ENCODE assay signal across 8 cellular contexts in the genomic region with DNA sequence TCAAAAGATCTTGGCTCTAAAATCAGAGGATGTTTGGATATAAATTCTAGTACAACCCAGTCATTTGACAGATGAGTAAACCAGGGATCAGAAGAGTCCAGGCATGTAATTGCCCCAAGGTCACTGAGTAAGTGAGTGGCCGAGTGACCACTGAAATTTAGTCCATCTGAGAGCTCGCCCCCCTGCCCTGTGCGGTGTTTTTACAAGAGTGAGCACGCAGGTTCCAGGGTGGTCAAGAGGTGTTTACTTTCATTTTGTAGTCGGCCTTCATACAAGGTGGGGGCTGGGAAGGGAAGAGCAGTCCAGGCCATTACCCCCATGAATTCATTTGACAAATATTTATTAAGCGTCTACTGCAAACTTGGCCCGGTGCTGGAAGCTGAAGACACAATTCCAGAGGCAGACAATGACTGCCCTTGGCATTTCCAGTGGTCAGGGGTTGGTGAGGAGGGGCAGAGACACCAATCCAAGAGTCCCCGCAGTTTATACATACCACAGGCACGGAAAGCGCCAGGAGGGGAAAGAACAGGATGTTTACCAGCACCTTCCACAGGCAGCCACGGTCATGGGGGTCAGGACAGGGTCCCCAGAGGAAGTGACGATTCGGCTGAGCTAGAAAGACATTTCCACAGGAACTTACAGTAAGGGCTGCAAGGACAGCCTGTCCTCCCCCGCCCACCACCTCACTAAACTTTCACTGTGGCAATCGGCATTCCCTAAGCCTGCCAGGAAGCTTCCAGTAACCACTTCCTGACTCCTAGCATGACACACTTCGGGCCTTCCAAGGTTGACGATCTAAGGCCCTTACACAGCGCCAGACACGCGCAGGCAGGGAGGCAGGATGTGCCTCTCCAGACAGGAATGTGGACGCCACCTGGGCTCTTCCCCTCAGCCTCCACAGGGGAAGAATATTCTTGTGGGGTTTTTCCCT. TPM values are rescaled to one million over a fixed set of nuclear protein-coding genes. Genes with fewer than 3 reads are reported as not detected.
A peak's percentile ranks its signal among the peaks of the same experiment; 100 is the strongest.
DNase-seq lines count a peak whose midpoint lies in the region; ATAC-seq and TF ChIP-seq lines count a peak whose summit lies in the region.

No MANE protein-coding gene starts in this region.

- intact Hi-C loops in breast epithelium (cut with DNase I; ENCODE audit: low total_unique reads), result no loop called here

- peak; percentile 99 for DNase-seq in AG10803 (ENCODE audit: low read depth)
- peak; percentile 100 for DNase-seq in M059J (ENCODE audit: low read depth)
- peak; percentile 79 to 96 for DNase-seq in breast epithelium (ENCODE audit: low spot score in 2 of 2)
- peak; percentile 73 for DNase-seq in left kidney (ENCODE audit: low read depth, low spot score)
- DNase-seq in stromal cell of bone marrow (ENCODE audit: low read depth), result peak; percentile 96
- no peak for DNase-seq in NAMALWA (ENCODE audit: low spot score)
- DNase-seq in effector CD4-positive, alpha-beta T cell, result no peak

- peak overlapping the region; percentile 96 to 99 for H3K27ac ChIP-seq in breast epithelium

- no peak for TF ChIP-seq CTCF in AG10803 (conservative IDR thresholded peaks at IDR 0.05; ENCODE audit: low read length)
- peak in 1 of 3 donors; percentile 16 for TF ChIP-seq CTCF in breast epithelium (IDR thresholded peaks at IDR 0.05)

- no peak for ATAC-seq in HG02884 (IDR thresholded peaks at IDR 0.05; ENCODE audit: unreplicated experiment)

- TF ChIP-seq POLR2A in breast epithelium (IDR thresholded peaks at IDR 0.05), result no peak

- peaks cover 18 to 19% of the 10 kb centered on the region in 2 donors for H3K4me1 ChIP-seq in breast epithelium

- H3K4me3 ChIP-seq in AG10803 (ENCODE audit: low read length), result peak overlapping the region; percentile 55
- H3K4me3 ChIP-seq in breast epithelium, result peak overlapping the region; percentile 78 to 86 (median 83)

- no peaks in the 10 kb centered on the region for H3K9me3 ChIP-seq in breast epithelium

- no peaks in the 10 kb centered on the region for H3K27me3 ChIP-seq in breast epithelium

- no peaks in the 10 kb centered on the region for H3K36me3 ChIP-seq in breast epithelium

RNA-seq across cellular contexts. Expression of a gene that starts 1.4 kb away (rescaled TPM):
- total RNA-seq in M059J (2014; rRNA removed; shearing (Covaris generic)), result 521 and 535 TPM in 2 replicates
- total RNA-seq in breast epithelium, result 100 to 1,000 TPM; 352 to 543 (median 428) TPM

RNA-seq across cellular contexts. Expression of a gene that starts 17.6 kb away (rescaled TPM):
- not detected in 2 replicates for total RNA-seq in M059J (2014; rRNA removed; shearing (Covaris generic))
- not detected for total RNA-seq in breast epithelium

RNA-seq across cellular contexts. Expression of a gene that starts 18.6 kb away (rescaled TPM):
- 89.2 and 89.4 TPM in 2 replicates for total RNA-seq in M059J (2014; rRNA removed; shearing (Covaris generic))
- total RNA-seq in breast epithelium, result 100 to 1,000 TPM; 284 to 698 (median 513) TPM

RNA-seq across cellular contexts. Expression of a gene that starts 25.5 kb away (rescaled TPM):
- total RNA-seq in M059J (2014; rRNA removed; shearing (Covaris generic)), result 0.22 and 1.4 TPM in 2 replicates
- total RNA-seq in breast epithelium, result 100 to 1,000 TPM in 1 of 3 donors, 10 to 100 TPM in 2; 42.9 to 120 (median 46.0) TPM

RNA-seq across cellular contexts. Expression of a gene that starts 31.5 kb away (rescaled TPM):
- total RNA-seq in M059J (2014; rRNA removed; shearing (Covaris generic)), result 9.6 TPM in 1 of 2 replicates, not detected in the other
- 100 to 1,000 TPM in 2 of 3 donors, 10 to 100 TPM in 1; 97.8 to 672 (median 130) TPM for total RNA-seq in breast epithelium

Comparison
In these comparisons a context has a peak if more than half of its experiments do, and no peak if none do; other contexts are left out.
1. DNase-seq: peak in AG10803 (single experiment), M059J (single experiment), breast epithelium (2 of 2), left kidney (single experiment) and stromal cell of bone marrow (single experiment); none in NAMALWA (single experiment) and effector CD4-positive, alpha-beta T cell (single experiment).